In the genomic region with DNA sequence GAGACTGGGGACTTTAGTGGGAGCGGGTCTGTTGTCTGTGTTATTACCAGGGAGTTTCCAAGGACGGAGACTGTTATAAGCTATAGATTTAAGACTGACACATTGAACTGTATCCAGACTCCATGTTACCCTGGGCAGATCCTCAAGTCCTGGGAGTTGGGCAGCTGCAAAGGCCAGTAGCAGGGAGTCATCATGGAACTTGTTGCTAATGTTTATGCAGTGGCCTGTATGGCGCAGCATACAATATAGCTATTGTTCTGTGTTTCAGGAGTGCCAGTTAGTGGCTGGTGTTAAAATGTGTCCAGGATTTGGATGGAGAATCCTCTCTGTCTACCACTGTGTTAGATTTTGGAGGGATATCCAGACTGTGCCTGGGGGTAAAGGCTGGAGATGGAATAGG, we compare ENCODE assay signal across 20 cellular contexts. TPM values are rescaled to one million over a fixed set of nuclear protein-coding genes. Genes with fewer than 3 reads are reported as not detected.
DNase-seq lines count a peak whose midpoint lies in the region; ATAC-seq and TF ChIP-seq lines count a peak whose summit lies in the region.
"Had no signal": no experiment of that assay in that cellular context is flagged by ENCODE, and none has a peak within 500 bp of the region (broad histone marks: within the 10 kb centered on the region; RNA-seq: fewer than 3 reads in every experiment).

No MANE protein-coding gene starts in this region.

- no peaks in the 10 kb centered on the region for H3K79me2 ChIP-seq in mammary epithelial cell (ENCODE audit: insufficient read depth, low read length)

- no peak for ATAC-seq in GM21528 (IDR thresholded peaks at IDR 0.05; ENCODE audit: low FRiP score, unreplicated experiment)
- ATAC-seq: CD8-positive, alpha-beta T cell; Right ventricle myocardium inferior had no signal

- H3K4me1 Mint-ChIP-seq in MCF 10A (ENCODE audit: insufficient read depth, unreplicated experiment) (peaks cover 9% of the 10 kb centered on the region), endodermal cell (peaks cover 2% of the 10 kb centered on the region), type B pancreatic cell (ENCODE audit: unreplicated experiment) (no peaks in the 10 kb centered on the region), osteocyte (ENCODE audit: unreplicated experiment) (no peaks in the 10 kb centered on the region)

- H3K36me3 Mint-ChIP-seq in MCF 10A (ENCODE audit: insufficient read depth, unreplicated experiment) (no peaks in the 10 kb centered on the region), endodermal cell (ENCODE audit: low read depth) (no peaks in the 10 kb centered on the region), type B pancreatic cell (no peaks in the 10 kb centered on the region), osteocyte (ENCODE audit: unreplicated experiment) (no peaks in the 10 kb centered on the region)
- H3K36me3 Mint-ChIP-seq: CD8-positive, alpha-beta T cell had no signal

- H4K20me1 ChIP-seq in mammary epithelial cell (ENCODE audit: insufficient read depth, low read length), result no peaks in the 10 kb centered on the region

- dilution Hi-C loops in mammary epithelial cell (cut with HindIII; ENCODE audit: low sequenced_read_pairs), result no loop called here

- H3K4me3 ChIP-seq in mammary epithelial cell (replicated peaks in 1 of 3; ENCODE audit: insufficient read depth in 1 of 3, low read depth in 2 of 3, low read length in 3 of 3), result no peak overlapping the region
- H3K4me3 ChIP-seq in endodermal cell (ENCODE audit: low read length), result no peak overlapping the region
- H3K4me3 ChIP-seq: MG63, Peyer's patch, SK-N-MC had no signal

- no peak overlapping the region for H3K27ac Mint-ChIP-seq in MCF 10A (ENCODE audit: low read depth, unreplicated experiment)
- H3K27ac Mint-ChIP-seq in endodermal cell, result no peak overlapping the region
- H3K27ac Mint-ChIP-seq in type B pancreatic cell, result no peak overlapping the region
- no peak overlapping the region for H3K27ac Mint-ChIP-seq in osteocyte (ENCODE audit: unreplicated experiment)
- H3K27ac Mint-ChIP-seq: CD8-positive, alpha-beta T cell; HFFc6 had no signal

- no TSS peak for BruUV-seq in mammary epithelial cell (replicated peaks; lab: Mats Ljungman, UMichigan)
- no TSS peak for BruUV-seq in MCF 10A (replicated peaks; lab: Mats Ljungman, UMichigan)

- H2AFZ ChIP-seq in mammary epithelial cell (ENCODE audit: low read depth, low read length), result no peak overlapping the region

- CTCF ChIA-PET in mammary epithelial cell (lab: Charles Lee; ENCODE audit: low non-redundant PET), result no interaction called here
- CTCF ChIA-PET in MCF 10A (lab: Yijun Ruan, JAX), result no interaction called here

- no peak overlapping the region for H3K4me3 Mint-ChIP-seq in MCF 10A (ENCODE audit: unreplicated experiment)
- H3K4me3 Mint-ChIP-seq in endodermal cell, result no peak overlapping the region
- no peak overlapping the region for H3K4me3 Mint-ChIP-seq in type B pancreatic cell
- no peak overlapping the region for H3K4me3 Mint-ChIP-seq in osteocyte (ENCODE audit: unreplicated experiment)
- H3K4me3 Mint-ChIP-seq: CD8-positive, alpha-beta T cell; HFFc6 had no signal

- WGBS in mammary epithelial cell (ENCODE audit: low coverage, missing lambda C conversion rate), result 87% methylated on average over 3 of the region's 3 CpGs
- WGBS in endodermal cell (ENCODE audit: insufficient coverage in 1 of 2, insufficient read length in 1 of 2), 2 experiments, result 91 to 92% methylated on average over 2 to 3 of the region's 3 CpGs

- H3K36me3 ChIP-seq in mammary epithelial cell (ENCODE audit: insufficient read depth, low read length) (no peaks in the 10 kb centered on the region), endodermal cell (ENCODE audit: control insufficient read depth, insufficient read depth, low read length) (no peaks in the 10 kb centered on the region)
- H3K36me3 ChIP-seq: BE2C, MG63, Peyer's patch had no signal

- no peak overlapping the region for H3K4me2 ChIP-seq in mammary epithelial cell (ENCODE audit: insufficient read depth, low read depth, low read length)

- H3K4me1 ChIP-seq in mammary epithelial cell (ENCODE audit: insufficient read depth, low read length), result no peaks in the 10 kb centered on the region
- no peaks in the 10 kb centered on the region for H3K4me1 ChIP-seq in endodermal cell (ENCODE audit: control insufficient read depth, insufficient read depth, low read length)
- H3K4me1 ChIP-seq: BE2C, Peyer's patch had no signal

- peaks cover 9% of the 10 kb centered on the region for H3K9me3 Mint-ChIP-seq in MCF 10A (ENCODE audit: unreplicated experiment)
- H3K9me3 Mint-ChIP-seq in endodermal cell, result no peaks in the 10 kb centered on the region
- H3K9me3 Mint-ChIP-seq in type B pancreatic cell, result no peaks in the 10 kb centered on the region
- H3K9me3 Mint-ChIP-seq in osteocyte (ENCODE audit: unreplicated experiment), result no peaks in the 10 kb centered on the region
- H3K9me3 Mint-ChIP-seq: CD8-positive, alpha-beta T cell had no signal

- H3K27me3 Mint-ChIP-seq in MCF 10A (ENCODE audit: insufficient read depth, unreplicated experiment) (no peaks in the 10 kb centered on the region), endodermal cell (ENCODE audit: insufficient read depth) (peaks cover 3% of the 10 kb centered on the region), type B pancreatic cell (no peaks in the 10 kb centered on the region), osteocyte (ENCODE audit: unreplicated experiment) (no peaks in the 10 kb centered on the region)

- no peaks in the 10 kb centered on the region for H3K27me3 ChIP-seq in mammary epithelial cell (ENCODE audit: insufficient read depth, low read length)
- peaks cover 11% of the 10 kb centered on the region for H3K27me3 ChIP-seq in endodermal cell (ENCODE audit: control insufficient read depth, insufficient read depth, low read length, poor library complexity, severe bottlenecking)
- H3K27me3 ChIP-seq: BE2C, MG63, Peyer's patch had no signal

- no peak overlapping the region for H3K27ac ChIP-seq in mammary epithelial cell (ENCODE audit: insufficient read depth, low read depth, low read length)
- peak overlapping the region; percentile 47 for H3K27ac ChIP-seq in endodermal cell (ENCODE audit: low read depth, low read length)
- H3K27ac ChIP-seq: 22Rv1, Peyer's patch, SK-N-MC had no signal

- POLR2A ChIA-PET in MCF 10A (lab: Yijun Ruan, JAX), result interaction anchor here (1.0 to 1.6 kb wide), 2 partner anchors 9 to 14 kb away, joined by 3 to 4 read pairs; no protein-coding TSS in a partner anchor

- intact Hi-C loops in mammary epithelial cell (cut with micrococcal nuclease), result no loop called here
- intact Hi-C loops in MCF 10A (cut with micrococcal nuclease), result no loop called here

- no peaks in the 10 kb centered on the region for H3K9me3 ChIP-seq in mammary epithelial cell (replicated peaks; ENCODE audit: insufficient read depth, low read length)
- H3K9me3 ChIP-seq in endodermal cell (ENCODE audit: control insufficient read depth, low read length), result no peaks in the 10 kb centered on the region
- H3K9me3 ChIP-seq: BE2C, MG63, Peyer's patch had no signal

- TF ChIP-seq CTCF in mammary epithelial cell (conservative IDR thresholded peaks at IDR 0.05 in 1 of 2, IDR thresholded peaks at IDR 0.05 in 1 of 2; ENCODE audit: extremely low read depth in 1 of 2, insufficient read depth in 1 of 2, low read depth in 1 of 2, low read length in 2 of 2) (no peak), MCF 10A (IDR thresholded peaks at IDR 0.05; ENCODE audit: unreplicated experiment) (no peak), endodermal cell (conservative IDR thresholded peaks at IDR 0.05) (no peak), type B pancreatic cell (conservative IDR thresholded peaks at IDR 0.05) (no peak), osteocyte (IDR thresholded peaks at IDR 0.05) (no peak)

- peak; percentile 58 for DNase-seq in mammary epithelial cell
- DNase-seq in MCF 10A (ENCODE audit: unreplicated experiment), result no peak
- no peak for DNase-seq in endodermal cell
- DNase-seq in nucleus accumbens (lab: John Stamatoyannopoulos, UW), result peak in 30 of 56 donors; percentile 5 to 51 (median 32)
- no peak for DNase-seq in cortex of kidney (lab: John Stamatoyannopoulos, UW)
- no peak for DNase-seq in type B pancreatic cell (ENCODE audit: extremely low spot score, unreplicated experiment)
- DNase-seq in osteocyte (ENCODE audit: extremely low spot score, unreplicated experiment), result no peak
- DNase-seq: BE2C; CD8-positive, alpha-beta T cell; GDM1; HFFc6; MG63; NCI-H1092; NCI-H2081 treated with DMSO at 0.1 percent for 48 hours; NCI-H510A treated with DMSO at 0.1 percent for 48 hours; Peyer's patch had no signal

- no peak overlapping the region for H3K9ac ChIP-seq in mammary epithelial cell (ENCODE audit: insufficient read depth, low read length)
- no peak overlapping the region for H3K9ac ChIP-seq in endodermal cell (ENCODE audit: extremely low read depth, low read length, poor library complexity, severe bottlenecking)

- in situ Hi-C loops in mammary epithelial cell (cut with MboI; ENCODE audit: low sequenced_read_pairs in 2 of 2), result no loop called here

RNA-seq across cellular contexts. Expression of a gene that starts 31.7 kb away (rescaled TPM):
- total RNA-seq in mammary epithelial cell (10 to 100 TPM; 22.3 to 44.9 TPM), MCF 10A (2022) (22.9 and 23.6 TPM in 2 replicates), endodermal cell (not detected), type B pancreatic cell (ENCODE audit: low replicate concordance) (7.2 and 20.7 TPM in 2 replicates), osteocyte (1.4 and 2.0 TPM in 2 replicates)
- polyA plus RNA-seq in mammary epithelial cell, result 10.6 TPM
- polyA minus RNA-seq in mammary epithelial cell, result 7.0 TPM
- polyA plus RNA-seq in endodermal cell (2013, experiment 1 of 2), result 59.1 TPM
- 42.2 TPM for polyA plus RNA-seq in endodermal cell (2013, experiment 2 of 2)
- total RNA-seq: CD8-positive, alpha-beta T cell; HFFc6 had no signal

Comparison
In these comparisons a context has a peak if more than half of its experiments do, and no peak if none do; other contexts are left out.
1. DNase-seq: peak in mammary epithelial cell (single experiment) and nucleus accumbens (30 of 56); none in MCF 10A (single experiment), endodermal cell (single experiment), cortex of kidney (single experiment), type B pancreatic cell (single experiment) and osteocyte (single experiment).